In genomic region chr14:77579065-77579464, GRCh38 we compare ENCODE assay signal across 1 cellular context.
TF ChIP-seq lines count a peak whose summit lies in the region.

No MANE protein-coding gene starts in this region.

TF ChIP-seq in WTC11, 78 proteins besides CTCF, POLR2A, EP300 and RAD21 (continued from another document):
- no peak for TF ChIP-seq STAT6 (CRISPR knock-in tag; conservative IDR thresholded peaks at IDR 0.05; ENCODE audit: low read depth)
